ENCODE assay signal across 8 cellular contexts in the genomic region with DNA sequence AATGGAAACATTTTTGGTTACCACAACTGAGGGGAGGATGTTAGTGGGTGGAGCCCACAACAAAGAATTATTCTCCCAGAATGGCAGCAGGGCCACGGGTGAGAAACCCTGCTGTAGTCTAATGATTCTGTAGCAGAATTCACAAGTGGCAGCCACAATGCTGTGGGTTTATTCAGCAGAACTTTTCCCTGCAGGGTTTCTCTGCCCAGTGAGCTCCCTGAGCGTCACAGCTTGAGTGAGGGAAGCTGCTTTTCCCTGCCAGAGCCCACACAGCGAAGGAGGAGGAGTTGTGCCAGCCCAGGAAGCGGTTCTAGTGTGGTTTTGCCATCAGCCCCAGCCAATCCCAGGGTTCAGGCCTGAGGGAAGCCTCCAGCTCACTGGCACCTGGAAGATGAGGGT. TPM values are rescaled to one million over a fixed set of nuclear protein-coding genes. Genes with fewer than 3 reads are reported as not detected.
DNase-seq lines count a peak whose midpoint lies in the region; ATAC-seq and TF ChIP-seq lines count a peak whose summit lies in the region.

No MANE protein-coding gene starts in this region.

- peaks cover 5% of the 10 kb centered on the region; the same call in 1 of the 2 replicates for H3F3A ChIP-seq in Loucy (ENCODE audit: low read depth)

- H3K4me1 ChIP-seq in Loucy (ENCODE audit: insufficient read depth, low read length, poor library complexity, severe bottlenecking): peaks cover 24% of the 10 kb centered on the region

- peak overlapping the region; percentile 68 for H3K4me3 ChIP-seq in Loucy (ENCODE audit: low read length, poor library complexity, severe bottlenecking)
- no peak overlapping the region for H3K4me3 ChIP-seq in choroid plexus epithelial cell (ENCODE audit: low read depth, low read length)

- DNase-seq in A172 (ENCODE audit: low spot score) (peak; percentile 31), choroid plexus epithelial cell (ENCODE audit: low read depth) (peak; percentile 5), iPS-NIHi11 (ENCODE audit: low spot score) (no peak)

- H3K9me3 ChIP-seq in Loucy (ENCODE audit: insufficient read depth, low read depth, low read length): no peaks in the 10 kb centered on the region

- TF ChIP-seq CTCF in Loucy (conservative IDR thresholded peaks at IDR 0.05; ENCODE audit: low read length) (no peak), choroid plexus epithelial cell (conservative IDR thresholded peaks at IDR 0.05; ENCODE audit: low read depth, low read length) (no peak)

- peak overlapping the region; percentile 64 for H2AFZ ChIP-seq in Loucy (ENCODE audit: low read length)

- no peaks in the 10 kb centered on the region for H3K79me2 ChIP-seq in Loucy (ENCODE audit: insufficient read depth, low read length)

- H3K9ac ChIP-seq in Loucy (ENCODE audit: low read depth, low read length, poor library complexity, severe bottlenecking): peak overlapping the region; percentile 70

- peak; percentile 60 for ATAC-seq in GM18868 (IDR thresholded peaks at IDR 0.05; ENCODE audit: unreplicated experiment)
- ATAC-seq in HG02588 (IDR thresholded peaks at IDR 0.05; ENCODE audit: unreplicated experiment): no peak
- no peak for ATAC-seq in HG03175 (IDR thresholded peaks at IDR 0.05; ENCODE audit: unreplicated experiment)
- no peak for ATAC-seq in GM18870 (IDR thresholded peaks at IDR 0.05; ENCODE audit: unreplicated experiment)

- no peaks in the 10 kb centered on the region for H3K9me2 ChIP-seq in Loucy (replicated peaks; ENCODE audit: low read depth, low read length)

- no peaks in the 10 kb centered on the region for H4K20me1 ChIP-seq in Loucy (ENCODE audit: insufficient read depth, low read length, poor library complexity, severe bottlenecking)

- H3K4me2 ChIP-seq in Loucy (ENCODE audit: low read depth, low read length, poor library complexity, severe bottlenecking): peak overlapping the region; percentile 89

- no peaks in the 10 kb centered on the region for H3K27me3 ChIP-seq in Loucy (ENCODE audit: insufficient read depth, low read length, poor library complexity, severe bottlenecking)

- no peaks in the 10 kb centered on the region for H3K36me3 ChIP-seq in Loucy (ENCODE audit: insufficient read depth, low read length)

RNA-seq across cellular contexts. Expression of gene ATP12A, which starts 4.4 kb away (rescaled TPM):
- total RNA-seq in A172 (2014; rRNA removed; shearing (Covaris generic)): 0.03 and 0.05 TPM in 2 replicates
